ENCODE assay signal across 1 cellular context in genomic region chr18:62584241-62585120, GRCh38.
TF ChIP-seq lines count a peak whose summit lies in the region.

No MANE protein-coding gene starts in this region.

TF ChIP-seq in Ishikawa, 13 proteins besides CTCF, POLR2A, EP300 and RAD21 (continued from another document):
- TF ChIP-seq, protein P1, sequence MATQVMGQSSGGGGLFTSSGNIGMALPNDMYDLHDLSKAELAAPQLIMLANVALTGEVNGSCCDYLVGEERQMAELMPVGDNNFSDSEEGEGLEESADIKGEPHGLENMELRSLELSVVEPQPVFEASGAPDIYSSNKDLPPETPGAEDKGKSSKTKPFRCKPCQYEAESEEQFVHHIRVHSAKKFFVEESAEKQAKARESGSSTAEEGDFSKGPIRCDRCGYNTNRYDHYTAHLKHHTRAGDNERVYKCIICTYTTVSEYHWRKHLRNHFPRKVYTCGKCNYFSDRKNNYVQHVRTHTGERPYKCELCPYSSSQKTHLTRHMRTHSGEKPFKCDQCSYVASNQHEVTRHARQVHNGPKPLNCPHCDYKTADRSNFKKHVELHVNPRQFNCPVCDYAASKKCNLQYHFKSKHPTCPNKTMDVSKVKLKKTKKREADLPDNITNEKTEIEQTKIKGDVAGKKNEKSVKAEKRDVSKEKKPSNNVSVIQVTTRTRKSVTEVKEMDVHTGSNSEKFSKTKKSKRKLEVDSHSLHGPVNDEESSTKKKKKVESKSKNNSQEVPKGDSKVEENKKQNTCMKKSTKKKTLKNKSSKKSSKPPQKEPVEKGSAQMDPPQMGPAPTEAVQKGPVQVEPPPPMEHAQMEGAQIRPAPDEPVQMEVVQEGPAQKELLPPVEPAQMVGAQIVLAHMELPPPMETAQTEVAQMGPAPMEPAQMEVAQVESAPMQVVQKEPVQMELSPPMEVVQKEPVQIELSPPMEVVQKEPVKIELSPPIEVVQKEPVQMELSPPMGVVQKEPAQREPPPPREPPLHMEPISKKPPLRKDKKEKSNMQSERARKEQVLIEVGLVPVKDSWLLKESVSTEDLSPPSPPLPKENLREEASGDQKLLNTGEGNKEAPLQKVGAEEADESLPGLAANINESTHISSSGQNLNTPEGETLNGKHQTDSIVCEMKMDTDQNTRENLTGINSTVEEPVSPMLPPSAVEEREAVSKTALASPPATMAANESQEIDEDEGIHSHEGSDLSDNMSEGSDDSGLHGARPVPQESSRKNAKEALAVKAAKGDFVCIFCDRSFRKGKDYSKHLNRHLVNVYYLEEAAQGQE (IDR thresholded peaks at IDR 0.05; ENCODE audit: low read depth) = no peak
- TF ChIP-seq CEBPB (IDR thresholded peaks at IDR 0.05) = no peak
- TF ChIP-seq MAX (IDR thresholded peaks at IDR 0.05) = no peak
- no peak for TF ChIP-seq TEAD4 (IDR thresholded peaks at IDR 0.05)
